22 cellular contexts compared by ENCODE assay signal in the genomic region with DNA sequence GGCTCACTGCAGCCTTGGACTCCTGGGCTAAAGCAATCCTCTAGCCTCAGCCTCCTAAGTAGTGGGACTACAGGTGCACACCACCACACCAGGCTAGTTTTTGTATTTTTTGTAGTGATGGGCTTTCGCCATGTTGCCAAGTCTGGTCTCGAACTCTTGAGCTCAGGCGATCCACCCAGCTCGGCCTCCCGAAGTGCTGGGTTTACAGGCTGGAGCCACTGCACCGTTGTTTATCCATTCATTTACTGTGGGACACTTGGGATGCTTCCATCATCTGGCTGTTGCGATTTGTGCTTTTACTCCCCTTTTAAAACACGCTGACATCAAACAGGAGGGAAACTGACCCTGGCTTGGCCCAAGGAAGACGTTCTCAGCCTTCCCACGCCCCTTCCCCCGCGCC.
"Had no signal": no experiment of that assay in that cellular context is flagged by ENCODE, and none has a peak within 500 bp of the region (broad histone marks: within the 10 kb centered on the region; RNA-seq: fewer than 3 reads in every experiment).

No MANE protein-coding gene starts in this region.

- H3K4me3 ChIP-seq: dorsolateral prefrontal cortex, heart left ventricle, lung, pancreas, prostate gland, right lobe of liver, tibial artery, upper lobe of right lung, vagina had no signal

- ATAC-seq: esophagus mucosa; heart left ventricle; left colon; left ventricle myocardium superior; pancreas; right lobe of liver; stimulated activated effector memory CD8-positive, alpha-beta T cell treated with anti-CD3 and anti-CD28 coated beads, Interleukin-12 subunit alpha, Interleukin-12 subunit beta, amount 100 ng/mL, for 72 hours; upper lobe of right lung had no signal

- H3K9me3 ChIP-seq: heart left ventricle, pancreas, prostate gland, right lobe of liver, tibial artery, upper lobe of right lung, vagina had no signal

- H3K27me3 ChIP-seq: pancreas, right lobe of liver, upper lobe of right lung, vagina had no signal

- H3K9me3 Mint-ChIP-seq: stimulated activated effector memory CD8-positive, alpha-beta T cell treated with anti-CD3 and anti-CD28 coated beads, Interleukin-12 subunit alpha, Interleukin-12 subunit beta, amount 100 ng/mL, for 72 hours; stimulated activated naive CD8-positive, alpha-beta T cell treated with anti-CD3 and anti-CD28 coated beads, Interleukin-15, Interleukin-2, amounts not matched to agents 100 ng/mL and 50 ng/mL, for 24 hours had no signal

- DNase-seq: cortex of kidney; dorsolateral prefrontal cortex; effector memory CD4-positive, alpha-beta T cell; heart left ventricle; hippocampal formation; left colon; left ventricle myocardium superior; mesenchymal stem cell; midbrain; occipital lobe; pancreas; stimulated activated CD4-positive, alpha-beta T cell treated with anti-CD3 and anti-CD28 coated beads, Interleukin-4, amount 100 ng/mL, for 1 hour; stimulated activated CD8-positive, alpha-beta memory T cell treated with anti-CD3 and anti-CD28 coated beads, Interleukin-4, amount 100 ng/mL, for 48 hours; tibial artery; upper lobe of right lung had no signal

- H3K4me3 Mint-ChIP-seq: stimulated activated effector memory CD8-positive, alpha-beta T cell treated with anti-CD3 and anti-CD28 coated beads, Interleukin-12 subunit alpha, Interleukin-12 subunit beta, amount 100 ng/mL, for 72 hours; stimulated activated naive CD8-positive, alpha-beta T cell treated with anti-CD3 and anti-CD28 coated beads, Interleukin-15, Interleukin-2, amounts not matched to agents 100 ng/mL and 50 ng/mL, for 24 hours had no signal

- H3K27ac Mint-ChIP-seq: stimulated activated effector memory CD8-positive, alpha-beta T cell treated with anti-CD3 and anti-CD28 coated beads, Interleukin-12 subunit alpha, Interleukin-12 subunit beta, amount 100 ng/mL, for 72 hours; stimulated activated naive CD8-positive, alpha-beta T cell treated with anti-CD3 and anti-CD28 coated beads, Interleukin-15, Interleukin-2, amounts not matched to agents 100 ng/mL and 50 ng/mL, for 24 hours had no signal

- H3K36me3 ChIP-seq: heart left ventricle, pancreas, prostate gland, right lobe of liver, tibial artery, upper lobe of right lung, vagina had no signal

- H3K4me1 ChIP-seq: prostate gland, right lobe of liver had no signal

- H3K27ac ChIP-seq: dorsolateral prefrontal cortex, heart left ventricle, pancreas, prostate gland, right lobe of liver, tibial artery, upper lobe of right lung, vagina had no signal
